ENCODE assay signal across 1 cellular context in genomic region chr6:36546958-36547645, GRCh38.
TF ChIP-seq lines count a peak whose summit lies in the region.

Gene STK38 (minus strand): TSS chr6:36547479. CDS start chr6:36540202, 7,277 bp downstream.

TF ChIP-seq in K562, 482 proteins besides CTCF, POLR2A, EP300 and RAD21 (continued from another document and continues in another):
- peak; percentile 40 for TF ChIP-seq HNRNPLL (IDR thresholded peaks at IDR 0.05; ENCODE audit: low read depth, low read length, poor library complexity, severe bottlenecking)
- TF ChIP-seq MYNN (IDR thresholded peaks at IDR 0.05), result 0 out of 2 replicates have a peak, but pooled peaks have one; percentile 15
- TF ChIP-seq MYNN (CRISPR knock-in tag; IDR thresholded peaks at IDR 0.05), result no peak
- 0 out of 2 replicates have a peak, but pooled peaks have one; percentile 80 for TF ChIP-seq FOXK1 (CRISPR knock-in tag; IDR thresholded peaks at IDR 0.05; ENCODE audit: borderline replicate concordance)
- peak; percentile 67; the same call in 1 of the 2 replicates for TF ChIP-seq NR2C2 (CRISPR knock-in tag; IDR thresholded peaks at IDR 0.05)
- no peak for TF ChIP-seq NR2C2 (tag; IDR thresholded peaks at IDR 0.05)
- no peak for TF ChIP-seq TCFL5 (CRISPR knock-in tag; conservative IDR thresholded peaks at IDR 0.05)
- no peak for TF ChIP-seq FOXM1 (IDR thresholded peaks at IDR 0.05; ENCODE audit: low read depth)
- no peak for TF ChIP-seq FOXM1 (CRISPR knock-in tag; IDR thresholded peaks at IDR 0.05; ENCODE audit: low read depth)
- peak; percentile 71 for TF ChIP-seq EHMT2 (IDR thresholded peaks at IDR 0.05)
- TF ChIP-seq SMARCA4 (IDR thresholded peaks at IDR 0.05), result peak; percentile 61; the same call in 1 of the 2 replicates
- TF ChIP-seq SUPT5H (IDR thresholded peaks at IDR 0.05), result peak; percentile 97
- TF ChIP-seq, protein P1, sequence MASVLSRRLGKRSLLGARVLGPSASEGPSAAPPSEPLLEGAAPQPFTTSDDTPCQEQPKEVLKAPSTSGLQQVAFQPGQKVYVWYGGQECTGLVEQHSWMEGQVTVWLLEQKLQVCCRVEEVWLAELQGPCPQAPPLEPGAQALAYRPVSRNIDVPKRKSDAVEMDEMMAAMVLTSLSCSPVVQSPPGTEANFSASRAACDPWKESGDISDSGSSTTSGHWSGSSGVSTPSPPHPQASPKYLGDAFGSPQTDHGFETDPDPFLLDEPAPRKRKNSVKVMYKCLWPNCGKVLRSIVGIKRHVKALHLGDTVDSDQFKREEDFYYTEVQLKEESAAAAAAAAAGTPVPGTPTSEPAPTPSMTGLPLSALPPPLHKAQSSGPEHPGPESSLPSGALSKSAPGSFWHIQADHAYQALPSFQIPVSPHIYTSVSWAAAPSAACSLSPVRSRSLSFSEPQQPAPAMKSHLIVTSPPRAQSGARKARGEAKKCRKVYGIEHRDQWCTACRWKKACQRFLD (CRISPR knock-in tag; IDR thresholded peaks at IDR 0.05), result 0 out of 2 replicates have a peak, but pooled peaks have one; percentile 23
- no peak for TF ChIP-seq GATA2 (CRISPR knock-in tag; IDR thresholded peaks at IDR 0.05)
- TF ChIP-seq, protein P2, sequence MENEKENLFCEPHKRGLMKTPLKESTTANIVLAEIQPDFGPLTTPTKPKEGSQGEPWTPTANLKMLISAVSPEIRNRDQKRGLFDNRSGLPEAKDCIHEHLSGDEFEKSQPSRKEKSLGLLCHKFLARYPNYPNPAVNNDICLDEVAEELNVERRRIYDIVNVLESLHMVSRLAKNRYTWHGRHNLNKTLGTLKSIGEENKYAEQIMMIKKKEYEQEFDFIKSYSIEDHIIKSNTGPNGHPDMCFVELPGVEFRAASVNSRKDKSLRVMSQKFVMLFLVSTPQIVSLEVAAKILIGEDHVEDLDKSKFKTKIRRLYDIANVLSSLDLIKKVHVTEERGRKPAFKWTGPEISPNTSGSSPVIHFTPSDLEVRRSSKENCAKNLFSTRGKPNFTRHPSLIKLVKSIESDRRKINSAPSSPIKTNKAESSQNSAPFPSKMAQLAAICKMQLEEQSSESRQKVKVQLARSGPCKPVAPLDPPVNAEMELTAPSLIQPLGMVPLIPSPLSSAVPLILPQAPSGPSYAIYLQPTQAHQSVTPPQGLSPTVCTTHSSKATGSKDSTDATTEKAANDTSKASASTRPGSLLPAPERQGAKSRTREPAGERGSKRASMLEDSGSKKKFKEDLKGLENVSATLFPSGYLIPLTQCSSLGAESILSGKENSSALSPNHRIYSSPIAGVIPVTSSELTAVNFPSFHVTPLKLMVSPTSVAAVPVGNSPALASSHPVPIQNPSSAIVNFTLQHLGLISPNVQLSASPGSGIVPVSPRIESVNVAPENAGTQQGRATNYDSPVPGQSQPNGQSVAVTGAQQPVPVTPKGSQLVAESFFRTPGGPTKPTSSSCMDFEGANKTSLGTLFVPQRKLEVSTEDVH (IDR thresholded peaks at IDR 0.05; ENCODE audit: low read depth, partially characterized antibody), result peak; percentile 48
- peak; percentile 66; the same call in 1 of the 2 replicates for TF ChIP-seq MTA3 (IDR thresholded peaks at IDR 0.05; ENCODE audit: borderline replicate concordance)
- TF ChIP-seq, protein P3, sequence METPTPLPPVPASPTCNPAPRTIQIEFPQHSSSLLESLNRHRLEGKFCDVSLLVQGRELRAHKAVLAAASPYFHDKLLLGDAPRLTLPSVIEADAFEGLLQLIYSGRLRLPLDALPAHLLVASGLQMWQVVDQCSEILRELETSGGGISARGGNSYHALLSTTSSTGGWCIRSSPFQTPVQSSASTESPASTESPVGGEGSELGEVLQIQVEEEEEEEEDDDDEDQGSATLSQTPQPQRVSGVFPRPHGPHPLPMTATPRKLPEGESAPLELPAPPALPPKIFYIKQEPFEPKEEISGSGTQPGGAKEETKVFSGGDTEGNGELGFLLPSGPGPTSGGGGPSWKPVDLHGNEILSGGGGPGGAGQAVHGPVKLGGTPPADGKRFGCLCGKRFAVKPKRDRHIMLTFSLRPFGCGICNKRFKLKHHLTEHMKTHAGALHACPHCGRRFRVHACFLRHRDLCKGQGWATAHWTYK (CRISPR knock-in tag; IDR thresholded peaks at IDR 0.05), result peak; percentile 50; the same call in 1 of the 2 replicates
- TF ChIP-seq LEF1 (IDR thresholded peaks at IDR 0.05), result no peak
- peak in 1 of 2 experiments; percentile 20; a peak in 2 of 4 replicates for TF ChIP-seq TBL1XR1 (IDR thresholded peaks at IDR 0.05; ENCODE audit: low read length in 2 of 2)
- TF ChIP-seq ZNF121 (CRISPR knock-in tag; conservative IDR thresholded peaks at IDR 0.05), result peak; percentile 46; the same call in 1 of the 2 replicates
- TF ChIP-seq C11orf30 (IDR thresholded peaks at IDR 0.05; ENCODE audit: low read depth), result no peak
- TF ChIP-seq, protein P4, sequence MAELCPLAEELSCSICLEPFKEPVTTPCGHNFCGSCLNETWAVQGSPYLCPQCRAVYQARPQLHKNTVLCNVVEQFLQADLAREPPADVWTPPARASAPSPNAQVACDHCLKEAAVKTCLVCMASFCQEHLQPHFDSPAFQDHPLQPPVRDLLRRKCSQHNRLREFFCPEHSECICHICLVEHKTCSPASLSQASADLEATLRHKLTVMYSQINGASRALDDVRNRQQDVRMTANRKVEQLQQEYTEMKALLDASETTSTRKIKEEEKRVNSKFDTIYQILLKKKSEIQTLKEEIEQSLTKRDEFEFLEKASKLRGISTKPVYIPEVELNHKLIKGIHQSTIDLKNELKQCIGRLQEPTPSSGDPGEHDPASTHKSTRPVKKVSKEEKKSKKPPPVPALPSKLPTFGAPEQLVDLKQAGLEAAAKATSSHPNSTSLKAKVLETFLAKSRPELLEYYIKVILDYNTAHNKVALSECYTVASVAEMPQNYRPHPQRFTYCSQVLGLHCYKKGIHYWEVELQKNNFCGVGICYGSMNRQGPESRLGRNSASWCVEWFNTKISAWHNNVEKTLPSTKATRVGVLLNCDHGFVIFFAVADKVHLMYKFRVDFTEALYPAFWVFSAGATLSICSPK (IDR thresholded peaks at IDR 0.05; ENCODE audit: borderline replicate concordance), result peak; percentile 87; the same call in 1 of the 2 replicates
- TF ChIP-seq U2AF1 (optimal IDR thresholded peaks at IDR 0.05; ENCODE audit: low read depth, low read length), result no peak
- peak; percentile 20; the same call in 1 of the 2 replicates for TF ChIP-seq OTX1 (CRISPR knock-in tag; IDR thresholded peaks at IDR 0.05)
- TF ChIP-seq ATF6 (CRISPR knock-in tag; IDR thresholded peaks at IDR 0.05), result 0 out of 2 replicates have a peak, but pooled peaks have one; percentile 4
- 0 out of 2 replicates have a peak, but pooled peaks have one; percentile 12 for TF ChIP-seq ZNF316 (IDR thresholded peaks at IDR 0.05)
- 0 out of 2 replicates have a peak, but pooled peaks have one; percentile 36 for TF ChIP-seq ZEB2 (IDR thresholded peaks at IDR 0.05)
- peak in 1 of 2 experiments; percentile 83; a peak in 2 of 4 replicates for TF ChIP-seq HDAC1 (IDR thresholded peaks at IDR 0.05)
- TF ChIP-seq SMAD1 (IDR thresholded peaks at IDR 0.05; ENCODE audit: low read depth, low read length, partially characterized antibody), result no peak
- peak in 1 of 2 experiments; percentile 14; a peak in 1 of 4 replicates for TF ChIP-seq ARNT (IDR thresholded peaks at IDR 0.05)
- peak; percentile 89 for TF ChIP-seq SMARCA5 (IDR thresholded peaks at IDR 0.05)
- 0 out of 2 replicates have a peak, but pooled peaks have one; percentile 56 for TF ChIP-seq SMARCC2 (IDR thresholded peaks at IDR 0.05; ENCODE audit: low read depth)
- peak; percentile 96 to 97 for TF ChIP-seq NRF1 (conservative IDR thresholded peaks at IDR 0.05 in 1 of 2, IDR thresholded peaks at IDR 0.05 in 1 of 2)
- 0 out of 2 replicates have a peak, but pooled peaks have one; percentile 44 for TF ChIP-seq DIDO1 (tag; IDR thresholded peaks at IDR 0.05; ENCODE audit: low read depth)
- no peak for TF ChIP-seq ZNF165 (CRISPR knock-in tag; IDR thresholded peaks at IDR 0.05; ENCODE audit: borderline replicate concordance)
- TF ChIP-seq NELFE (IDR thresholded peaks at IDR 0.05; ENCODE audit: insufficient read depth, insufficient read length), result no peak
- TF ChIP-seq NR1H2 (CRISPR knock-in tag; IDR thresholded peaks at IDR 0.05), result no peak
- TF ChIP-seq GABPB1 (CRISPR knock-in tag; IDR thresholded peaks at IDR 0.05), result peak; percentile 77; the same call in 1 of the 2 replicates
- no peak for TF ChIP-seq PPARD (CRISPR knock-in tag; IDR thresholded peaks at IDR 0.05)
- TF ChIP-seq, protein P5, sequence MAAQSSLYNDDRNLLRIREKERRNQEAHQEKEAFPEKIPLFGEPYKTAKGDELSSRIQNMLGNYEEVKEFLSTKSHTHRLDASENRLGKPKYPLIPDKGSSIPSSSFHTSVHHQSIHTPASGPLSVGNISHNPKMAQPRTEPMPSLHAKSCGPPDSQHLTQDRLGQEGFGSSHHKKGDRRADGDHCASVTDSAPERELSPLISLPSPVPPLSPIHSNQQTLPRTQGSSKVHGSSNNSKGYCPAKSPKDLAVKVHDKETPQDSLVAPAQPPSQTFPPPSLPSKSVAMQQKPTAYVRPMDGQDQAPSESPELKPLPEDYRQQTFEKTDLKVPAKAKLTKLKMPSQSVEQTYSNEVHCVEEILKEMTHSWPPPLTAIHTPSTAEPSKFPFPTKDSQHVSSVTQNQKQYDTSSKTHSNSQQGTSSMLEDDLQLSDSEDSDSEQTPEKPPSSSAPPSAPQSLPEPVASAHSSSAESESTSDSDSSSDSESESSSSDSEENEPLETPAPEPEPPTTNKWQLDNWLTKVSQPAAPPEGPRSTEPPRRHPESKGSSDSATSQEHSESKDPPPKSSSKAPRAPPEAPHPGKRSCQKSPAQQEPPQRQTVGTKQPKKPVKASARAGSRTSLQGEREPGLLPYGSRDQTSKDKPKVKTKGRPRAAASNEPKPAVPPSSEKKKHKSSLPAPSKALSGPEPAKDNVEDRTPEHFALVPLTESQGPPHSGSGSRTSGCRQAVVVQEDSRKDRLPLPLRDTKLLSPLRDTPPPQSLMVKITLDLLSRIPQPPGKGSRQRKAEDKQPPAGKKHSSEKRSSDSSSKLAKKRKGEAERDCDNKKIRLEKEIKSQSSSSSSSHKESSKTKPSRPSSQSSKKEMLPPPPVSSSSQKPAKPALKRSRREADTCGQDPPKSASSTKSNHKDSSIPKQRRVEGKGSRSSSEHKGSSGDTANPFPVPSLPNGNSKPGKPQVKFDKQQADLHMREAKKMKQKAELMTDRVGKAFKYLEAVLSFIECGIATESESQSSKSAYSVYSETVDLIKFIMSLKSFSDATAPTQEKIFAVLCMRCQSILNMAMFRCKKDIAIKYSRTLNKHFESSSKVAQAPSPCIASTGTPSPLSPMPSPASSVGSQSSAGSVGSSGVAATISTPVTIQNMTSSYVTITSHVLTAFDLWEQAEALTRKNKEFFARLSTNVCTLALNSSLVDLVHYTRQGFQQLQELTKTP (IDR thresholded peaks at IDR 0.05; ENCODE audit: low read depth in 1 of 2, partially characterized antibody in 2 of 2), result peak in 1 of 2 experiments; percentile 53
- TF ChIP-seq ELK1 (CRISPR knock-in tag; IDR thresholded peaks at IDR 0.05), result no peak
- no peak for TF ChIP-seq RFX7 (CRISPR knock-in tag; IDR thresholded peaks at IDR 0.05)
- TF ChIP-seq RBFOX2 (IDR thresholded peaks at IDR 0.05; ENCODE audit: low read depth, low read length), result peak; percentile 90
- TF ChIP-seq KAT7 (CRISPR knock-in tag; IDR thresholded peaks at IDR 0.05; ENCODE audit: borderline replicate concordance), result peak; percentile 87; the same call in 1 of the 2 replicates
- 0 out of 2 replicates have a peak, but pooled peaks have one; percentile 22 for TF ChIP-seq SIN3B (IDR thresholded peaks at IDR 0.05; ENCODE audit: low read depth)
- no peak for TF ChIP-seq NR2C1 (IDR thresholded peaks at IDR 0.05)
- no peak for TF ChIP-seq NR2C1 (tag; IDR thresholded peaks at IDR 0.05)
- peak; percentile 47; the same call in 1 of the 2 replicates for TF ChIP-seq ZSCAN32 (CRISPR knock-in tag; IDR thresholded peaks at IDR 0.05)
- TF ChIP-seq, protein P6, sequence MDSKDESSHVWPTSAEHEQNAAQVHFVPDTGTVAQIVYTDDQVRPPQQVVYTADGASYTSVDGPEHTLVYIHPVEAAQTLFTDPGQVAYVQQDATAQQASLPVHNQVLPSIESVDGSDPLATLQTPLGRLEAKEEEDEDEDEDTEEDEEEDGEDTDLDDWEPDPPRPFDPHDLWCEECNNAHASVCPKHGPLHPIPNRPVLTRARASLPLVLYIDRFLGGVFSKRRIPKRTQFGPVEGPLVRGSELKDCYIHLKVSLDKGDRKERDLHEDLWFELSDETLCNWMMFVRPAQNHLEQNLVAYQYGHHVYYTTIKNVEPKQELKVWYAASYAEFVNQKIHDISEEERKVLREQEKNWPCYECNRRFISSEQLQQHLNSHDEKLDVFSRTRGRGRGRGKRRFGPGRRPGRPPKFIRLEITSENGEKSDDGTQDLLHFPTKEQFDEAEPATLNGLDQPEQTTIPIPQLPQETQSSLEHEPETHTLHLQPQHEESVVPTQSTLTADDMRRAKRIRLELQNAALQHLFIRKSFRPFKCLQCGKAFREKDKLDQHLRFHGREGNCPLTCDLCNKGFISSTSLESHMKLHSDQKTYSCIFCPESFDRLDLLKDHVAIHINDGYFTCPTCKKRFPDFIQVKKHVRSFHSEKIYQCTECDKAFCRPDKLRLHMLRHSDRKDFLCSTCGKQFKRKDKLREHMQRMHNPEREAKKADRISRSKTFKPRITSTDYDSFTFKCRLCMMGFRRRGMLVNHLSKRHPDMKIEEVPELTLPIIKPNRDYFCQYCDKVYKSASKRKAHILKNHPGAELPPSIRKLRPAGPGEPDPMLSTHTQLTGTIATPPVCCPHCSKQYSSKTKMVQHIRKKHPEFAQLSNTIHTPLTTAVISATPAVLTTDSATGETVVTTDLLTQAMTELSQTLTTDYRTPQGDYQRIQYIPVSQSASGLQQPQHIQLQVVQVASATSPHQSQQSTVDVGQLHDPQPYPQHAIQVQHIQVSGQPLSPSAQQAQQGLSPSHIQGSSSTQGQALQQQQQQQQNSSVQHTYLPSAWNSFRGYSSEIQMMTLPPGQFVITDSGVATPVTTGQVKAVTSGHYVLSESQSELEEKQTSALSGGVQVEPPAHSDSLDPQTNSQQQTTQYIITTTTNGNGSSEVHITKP (IDR thresholded peaks at IDR 0.05; ENCODE audit: partially characterized antibody), result peak; percentile 46
- TF ChIP-seq ARID1B (IDR thresholded peaks at IDR 0.05), result peak; percentile 56; the same call in 1 of the 2 replicates
